1 cellular context compared by ENCODE assay signal in the genomic region with DNA sequence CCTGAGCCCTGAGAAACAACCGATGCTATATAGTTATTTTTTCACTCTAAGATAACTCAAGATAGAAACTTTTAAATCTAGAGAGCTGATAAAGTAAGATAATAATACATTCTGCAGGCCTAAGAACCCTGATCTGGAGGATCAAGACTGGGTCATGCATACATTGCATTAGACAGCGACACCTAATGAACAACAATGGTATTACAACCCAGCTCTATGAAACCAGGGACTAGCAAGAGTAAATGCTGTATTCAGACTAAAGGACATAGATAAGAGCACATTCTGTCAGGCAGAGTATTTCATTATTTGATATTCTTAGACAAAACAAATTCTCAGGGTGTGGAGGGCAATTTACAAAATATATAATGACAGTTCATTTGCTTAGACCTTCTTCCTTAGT.
A peak's percentile ranks its signal among the peaks of the same experiment; 100 is the strongest.
TF ChIP-seq lines count a peak whose summit lies in the region.

No MANE protein-coding gene starts in this region.

TF ChIP-seq in HepG2, 621 proteins besides CTCF, POLR2A, EP300 and RAD21 (continued from another document):
- TF ChIP-seq, protein P1, sequence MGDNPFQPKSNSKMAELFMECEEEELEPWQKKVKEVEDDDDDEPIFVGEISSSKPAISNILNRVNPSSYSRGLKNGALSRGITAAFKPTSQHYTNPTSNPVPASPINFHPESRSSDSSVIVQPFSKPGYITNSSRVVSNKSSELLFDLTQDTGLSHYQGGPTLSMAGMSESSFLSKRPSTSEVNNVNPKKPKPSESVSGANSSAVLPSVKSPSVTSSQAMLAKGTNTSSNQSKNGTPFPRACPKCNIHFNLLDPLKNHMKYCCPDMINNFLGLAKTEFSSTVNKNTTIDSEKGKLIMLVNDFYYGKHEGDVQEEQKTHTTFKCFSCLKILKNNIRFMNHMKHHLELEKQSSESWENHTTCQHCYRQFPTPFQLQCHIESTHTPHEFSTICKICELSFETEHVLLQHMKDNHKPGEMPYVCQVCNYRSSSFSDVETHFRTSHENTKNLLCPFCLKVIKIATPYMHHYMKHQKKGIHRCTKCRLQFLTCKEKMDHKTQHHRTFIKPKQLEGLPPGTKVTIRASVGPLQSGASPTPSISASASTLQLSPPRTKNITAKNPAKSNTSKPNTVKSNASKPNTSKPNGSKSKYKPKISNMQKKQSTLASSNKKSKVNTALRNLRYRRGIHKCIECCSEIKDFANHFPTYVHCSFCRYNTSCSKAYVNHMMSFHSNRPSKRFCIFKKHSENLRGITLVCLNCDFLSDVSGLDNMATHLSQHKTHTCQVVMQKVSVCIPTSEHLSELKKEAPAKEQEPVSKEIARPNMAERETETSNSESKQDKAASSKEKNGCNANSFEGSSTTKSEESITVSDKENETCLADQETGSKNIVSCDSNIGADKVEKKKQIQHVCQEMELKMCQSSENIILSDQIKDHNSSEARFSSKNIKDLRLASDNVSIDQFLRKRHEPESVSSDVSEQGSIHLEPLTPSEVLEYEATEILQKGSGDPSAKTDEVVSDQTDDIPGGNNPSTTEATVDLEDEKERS (CRISPR knock-in tag; IDR thresholded peaks at IDR 0.05) = 0 out of 2 replicates have a peak, but pooled peaks have one; percentile 29
- TF ChIP-seq PCBP1 (IDR thresholded peaks at IDR 0.05; ENCODE audit: borderline replicate concordance, low read depth, low read length) (no peak), CHD4 (IDR thresholded peaks at IDR 0.05; ENCODE audit: borderline replicate concordance, low read length) (peak; percentile 81; the same call in 1 of the 2 replicates), NAIF1 (CRISPR knock-in tag; IDR thresholded peaks at IDR 0.05; ENCODE audit: borderline replicate concordance) (no peak)
